Comparison of ENCODE assay signal across 1 cellular context in genomic region chr15:31379042-31379441, GRCh38.
TF ChIP-seq lines count a peak whose summit lies in the region.

No MANE protein-coding gene starts in this region.

TF ChIP-seq in WTC11, 78 proteins besides CTCF, POLR2A, EP300 and RAD21 (continued from another document):
- TF ChIP-seq, protein P1, sequence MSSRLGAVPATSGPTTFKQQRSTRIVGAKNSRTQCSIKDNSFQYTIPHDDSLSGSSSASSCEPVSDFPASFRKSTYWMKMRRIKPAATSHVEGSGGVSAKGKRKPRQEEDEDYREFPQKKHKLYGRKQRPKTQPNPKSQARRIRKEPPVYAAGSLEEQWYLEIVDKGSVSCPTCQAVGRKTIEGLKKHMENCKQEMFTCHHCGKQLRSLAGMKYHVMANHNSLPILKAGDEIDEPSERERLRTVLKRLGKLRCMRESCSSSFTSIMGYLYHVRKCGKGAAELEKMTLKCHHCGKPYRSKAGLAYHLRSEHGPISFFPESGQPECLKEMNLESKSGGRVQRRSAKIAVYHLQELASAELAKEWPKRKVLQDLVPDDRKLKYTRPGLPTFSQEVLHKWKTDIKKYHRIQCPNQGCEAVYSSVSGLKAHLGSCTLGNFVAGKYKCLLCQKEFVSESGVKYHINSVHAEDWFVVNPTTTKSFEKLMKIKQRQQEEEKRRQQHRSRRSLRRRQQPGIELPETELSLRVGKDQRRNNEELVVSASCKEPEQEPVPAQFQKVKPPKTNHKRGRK (CRISPR knock-in tag; IDR thresholded peaks at IDR 0.05; ENCODE audit: borderline replicate concordance) = no peak
- no peak for TF ChIP-seq ZNF396 (CRISPR knock-in tag; IDR thresholded peaks at IDR 0.05; ENCODE audit: borderline replicate concordance)
- no peak for TF ChIP-seq ZNF263 (CRISPR knock-in tag; IDR thresholded peaks at IDR 0.05; ENCODE audit: low read depth)
- TF ChIP-seq, protein P2, sequence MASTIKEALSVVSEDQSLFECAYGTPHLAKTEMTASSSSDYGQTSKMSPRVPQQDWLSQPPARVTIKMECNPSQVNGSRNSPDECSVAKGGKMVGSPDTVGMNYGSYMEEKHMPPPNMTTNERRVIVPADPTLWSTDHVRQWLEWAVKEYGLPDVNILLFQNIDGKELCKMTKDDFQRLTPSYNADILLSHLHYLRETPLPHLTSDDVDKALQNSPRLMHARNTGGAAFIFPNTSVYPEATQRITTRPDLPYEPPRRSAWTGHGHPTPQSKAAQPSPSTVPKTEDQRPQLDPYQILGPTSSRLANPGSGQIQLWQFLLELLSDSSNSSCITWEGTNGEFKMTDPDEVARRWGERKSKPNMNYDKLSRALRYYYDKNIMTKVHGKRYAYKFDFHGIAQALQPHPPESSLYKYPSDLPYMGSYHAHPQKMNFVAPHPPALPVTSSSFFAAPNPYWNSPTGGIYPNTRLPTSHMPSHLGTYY (CRISPR knock-in tag; IDR thresholded peaks at IDR 0.05) = no peak
- no peak for TF ChIP-seq MAX (CRISPR knock-in tag; IDR thresholded peaks at IDR 0.05)
- TF ChIP-seq TP53 (CRISPR knock-in tag; IDR thresholded peaks at IDR 0.05) = no peak
- TF ChIP-seq FOXP1 (CRISPR knock-in tag; IDR thresholded peaks at IDR 0.05; ENCODE audit: borderline replicate concordance) = no peak
- TF ChIP-seq EMX1 (CRISPR knock-in tag; IDR thresholded peaks at IDR 0.05) = no peak
- no peak for TF ChIP-seq NFYB (CRISPR knock-in tag; conservative IDR thresholded peaks at IDR 0.05; ENCODE audit: low read depth)
TF ChIP-seq in WTC11: peak in this region for 0.
